8 cellular contexts compared by ENCODE assay signal in the genomic region with DNA sequence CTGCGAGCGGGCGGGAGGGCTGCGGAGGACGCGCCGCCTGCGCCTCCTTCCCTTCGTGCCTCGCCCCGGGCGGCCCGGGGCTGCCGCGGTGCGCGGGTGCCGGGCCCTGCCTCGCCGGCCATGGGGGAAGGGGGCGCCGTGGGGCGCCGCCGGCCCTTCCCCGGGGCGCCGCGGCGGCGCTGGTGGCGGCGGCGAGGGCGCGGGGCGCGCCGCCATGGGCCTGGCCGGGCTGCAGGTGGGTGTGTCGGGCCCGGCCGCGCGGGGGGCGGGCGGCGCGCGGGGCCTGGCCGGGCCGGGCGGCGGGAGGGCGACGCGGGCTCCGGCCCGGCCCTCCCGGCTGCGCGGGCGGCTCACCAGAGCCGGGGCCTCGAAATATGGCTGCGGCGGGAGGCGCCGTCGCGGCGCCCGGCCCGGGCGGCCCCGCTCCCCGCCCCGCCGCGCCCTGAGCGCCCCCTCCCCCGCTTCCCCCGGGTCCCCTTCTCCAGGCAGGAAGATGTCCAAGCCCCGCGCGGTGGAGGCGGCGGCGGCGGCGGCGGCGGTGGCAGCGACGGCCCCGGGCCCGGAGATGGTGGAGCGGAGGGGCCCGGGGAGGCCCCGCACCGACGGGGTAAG. TPM values are rescaled to one million over a fixed set of nuclear protein-coding genes. Genes with fewer than 3 reads are reported as not detected.
DNase-seq lines count a peak whose midpoint lies in the region; ATAC-seq and TF ChIP-seq lines count a peak whose summit lies in the region.

No MANE protein-coding gene starts in this region.

- H3K36me3 Mint-ChIP-seq in stimulated activated memory B cell treated with anti-CD40 and anti-IgM and Interleukin-4, amounts not matched to agents 10 μg/mL and 1 μg/mL and 100 μg/mL, for 72 hours = peaks cover 21% of the 10 kb centered on the region

- intact Hi-C loops in left ventricle myocardium superior (cut with micrococcal nuclease) = no loop called here

- peak; percentile 52 for TF ChIP-seq POLR2A in NB4 (IDR thresholded peaks at IDR 0.05; ENCODE audit: extremely low read depth, insufficient read length)

- no peaks in the 10 kb centered on the region for H3K9me3 Mint-ChIP-seq in stimulated activated memory B cell treated with anti-CD40 and anti-IgM and Interleukin-4, amounts not matched to agents 10 μg/mL and 1 μg/mL and 100 μg/mL, for 72 hours

- peak overlapping the region; percentile 65 for H3K4me3 ChIP-seq in NB4 (ENCODE audit: low read depth, low read length)

- no peak for TF ChIP-seq CTCF in NB4 (IDR thresholded peaks at IDR 0.05; ENCODE audit: low read depth, low read length)

- no peak for DNase-seq in activated CD4-positive, CD25-positive, alpha-beta regulatory T cell treated with anti-CD3 and anti-CD28 coated beads, Interleukin-2, amount 50 U/mL, for 72 hours
- DNase-seq in NB4 (ENCODE audit: low read depth) = peak; percentile 44
- DNase-seq in left ventricle myocardium superior = peak; percentile 48
- DNase-seq in activated CD4-positive, alpha-beta T cell treated with anti-CD3 and anti-CD28 coated beads for 1 hour = no peak
- DNase-seq in caudate nucleus (lab: John Stamatoyannopoulos, UW) = no peak
- DNase-seq in stimulated activated naive CD4-positive, alpha-beta T cell treated with Interleukin-2 at 50 U/mL for 16 hours (lab: John Stamatoyannopoulos, UW) = no peak

- peak; percentile 1 to 8 for ATAC-seq in activated CD4-positive, CD25-positive, alpha-beta regulatory T cell treated with anti-CD3 and anti-CD28 coated beads, Interleukin-2, amount 50 U/mL, for 24 hours
- ATAC-seq in left ventricle myocardium superior = no peak
- peak; percentile 56 for ATAC-seq in stimulated activated memory B cell treated with anti-CD40 and anti-IgM and Interleukin-4, amounts not matched to agents 10 μg/mL and 1 μg/mL and 100 μg/mL, for 72 hours

- peaks cover 32% of the 10 kb centered on the region for H3K4me1 Mint-ChIP-seq in stimulated activated memory B cell treated with anti-CD40 and anti-IgM and Interleukin-4, amounts not matched to agents 10 μg/mL and 1 μg/mL and 100 μg/mL, for 72 hours

- H3K4me3 Mint-ChIP-seq in stimulated activated memory B cell treated with anti-CD40 and anti-IgM and Interleukin-4, amounts not matched to agents 10 μg/mL and 1 μg/mL and 100 μg/mL, for 72 hours = no peak overlapping the region

- H3K27ac Mint-ChIP-seq in stimulated activated memory B cell treated with anti-CD40 and anti-IgM and Interleukin-4, amounts not matched to agents 10 μg/mL and 1 μg/mL and 100 μg/mL, for 72 hours = peak overlapping the region; percentile 88

- no peaks in the 10 kb centered on the region for H3K27me3 Mint-ChIP-seq in stimulated activated memory B cell treated with anti-CD40 and anti-IgM and Interleukin-4, amounts not matched to agents 10 μg/mL and 1 μg/mL and 100 μg/mL, for 72 hours

- H3K27ac ChIP-seq in caudate nucleus (ENCODE audit: low read depth, low read length) = no peak overlapping the region

RNA-seq across cellular contexts. Expression of a gene that starts 5.1 kb away (rescaled TPM):
- total RNA-seq in left ventricle myocardium superior = 36.4 TPM

RNA-seq across cellular contexts. Expression of a gene that starts 24.4 kb away (rescaled TPM):
- 29.4 TPM for total RNA-seq in left ventricle myocardium superior

RNA-seq across cellular contexts. Expression of a gene that starts 47.4 kb away (rescaled TPM):
- 2.1 TPM for total RNA-seq in left ventricle myocardium superior

Comparison
In these comparisons a context has a peak if more than half of its experiments do, and no peak if none do; other contexts are left out.
1. DNase-seq: peak in NB4 (single experiment) and left ventricle myocardium superior (single experiment); none in activated CD4-positive, CD25-positive, alpha-beta regulatory T cell treated with anti-CD3 and anti-CD28 coated beads, Interleukin-2, amount 50 U/mL, for 72 hours (single experiment), activated CD4-positive, alpha-beta T cell treated with anti-CD3 and anti-CD28 coated beads for 1 hour (single experiment), caudate nucleus (0 of 61) and stimulated activated naive CD4-positive, alpha-beta T cell treated with Interleukin-2 at 50 U/mL for 16 hours (single experiment).